In genomic region chr10:767211-767610, GRCh38 we compare ENCODE assay signal across 1 cellular context.
A peak's percentile ranks its signal among the peaks of the same experiment; 100 is the strongest.
TF ChIP-seq lines count a peak whose summit lies in the region.

No MANE protein-coding gene starts in this region.

TF ChIP-seq in H1, 55 proteins besides CTCF, POLR2A, EP300 and RAD21 (continued from another document):
- TF ChIP-seq SP2 (IDR thresholded peaks at IDR 0.05; ENCODE audit: low read length) = 0 out of 2 replicates have a peak, but pooled peaks have one; percentile 11
